ENCODE assay signal across 8 cellular contexts in the genomic region with DNA sequence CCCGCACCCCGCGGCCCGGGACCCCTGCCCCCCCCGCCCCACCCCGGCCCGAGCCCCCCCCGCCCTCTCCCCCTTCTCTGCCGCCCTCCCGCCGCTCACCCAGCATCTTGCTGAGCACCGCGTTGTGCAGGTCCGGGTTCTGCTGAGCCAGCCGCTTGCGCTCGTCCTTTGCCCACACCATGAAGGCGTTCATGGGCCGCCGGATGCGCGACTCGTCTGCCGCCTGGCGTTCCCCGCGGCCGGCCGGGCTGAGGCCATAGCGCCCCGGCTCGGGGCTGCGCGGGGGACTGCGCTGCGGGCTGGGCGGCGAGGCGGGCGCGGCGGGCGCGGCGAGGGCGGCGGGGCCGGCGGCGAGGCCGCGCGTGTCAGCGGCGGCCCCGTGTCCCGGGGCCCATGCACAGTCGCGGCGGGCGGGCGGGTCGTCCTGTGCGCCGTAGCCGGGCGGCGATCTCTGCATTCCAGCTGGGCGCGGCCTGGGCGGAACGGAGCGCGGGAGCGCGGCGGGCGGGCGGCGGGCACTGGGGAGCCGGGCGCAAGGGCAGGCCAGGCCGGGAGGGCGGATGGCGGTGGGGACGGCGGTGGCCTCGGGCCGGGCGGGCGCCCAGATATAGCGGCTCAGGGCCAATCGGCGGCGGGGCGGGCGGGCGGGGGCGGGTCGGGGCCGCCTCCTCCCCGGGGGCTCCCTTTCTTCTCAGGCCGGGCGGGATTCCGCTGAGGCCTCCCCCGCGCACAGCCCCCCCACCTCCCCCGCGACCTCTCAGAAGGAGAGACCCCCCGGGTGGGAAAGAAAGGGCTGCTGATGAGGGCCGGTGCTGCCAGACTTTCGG. TPM values are rescaled to one million over a fixed set of nuclear protein-coding genes. Genes with fewer than 3 reads are reported as not detected.
A peak's percentile ranks its signal among the peaks of the same experiment; 100 is the strongest.
DNase-seq lines count a peak whose midpoint lies in the region; ATAC-seq and TF ChIP-seq lines count a peak whose summit lies in the region.

Gene SOX18 (minus strand): TSS at position 580 of the 827 bp plus-strand sequence. CDS start 123 bp downstream, at position 457.

- peaks cover 29% of the 10 kb centered on the region for H3K27me3 ChIP-seq in CD8-positive, alpha-beta memory T cell (ENCODE audit: insufficient read depth, low read length, poor library complexity, severe bottlenecking)
- peaks cover 7% of the 10 kb centered on the region for H3K27me3 ChIP-seq in lung (ENCODE audit: control insufficient read depth, insufficient read depth)

- no peaks in the 10 kb centered on the region for H3K36me3 ChIP-seq in CD8-positive, alpha-beta memory T cell (ENCODE audit: insufficient read depth, low read length)
- peaks cover 0 to 8% of the 10 kb centered on the region in 2 donors for H3K36me3 ChIP-seq in lung (ENCODE audit: control insufficient read depth in 2 of 2, insufficient read depth in 2 of 2, low read length in 2 of 2)

- BruUV-seq in MCF 10A (replicated peaks; lab: Mats Ljungman, UMichigan) = no TSS peak

- no peak for DNase-seq in CD8-positive, alpha-beta memory T cell
- DNase-seq in M059J (ENCODE audit: low read depth) (peak; percentile 57), MCF 10A (ENCODE audit: unreplicated experiment) (no peak), lung (ENCODE audit: low spot score) (no peak), MV-4-11 (lab: John Stamatoyannopoulos, UW) (no peak), SIG-M5 treated with dmso at 0.1 percent for 504 hours (lab: John Stamatoyannopoulos, UW; ENCODE audit: unreplicated experiment) (no peak)

- intact Hi-C loops in MCF 10A (cut with micrococcal nuclease) = no loop called here

- H3K4me3 Mint-ChIP-seq in CD8-positive, alpha-beta memory T cell = peak within 1 kb of the TSS in 4 of 7 donors; percentile 20 to 78 (median 57)
- peak within 1 kb of the TSS; percentile 10 for H3K4me3 Mint-ChIP-seq in MCF 10A (ENCODE audit: unreplicated experiment)

- TF ChIP-seq POLR2A in GM18505 (IDR thresholded peaks at IDR 0.05; ENCODE audit: borderline replicate concordance, extremely low read depth, insufficient read depth, insufficient read length) = no peak

- no peaks in the 10 kb centered on the region for H3K36me3 Mint-ChIP-seq in CD8-positive, alpha-beta memory T cell
- H3K36me3 Mint-ChIP-seq in MCF 10A (ENCODE audit: insufficient read depth, unreplicated experiment) = no peaks in the 10 kb centered on the region

- H3K9me3 Mint-ChIP-seq in CD8-positive, alpha-beta memory T cell = no peaks in the 10 kb centered on the region
- H3K9me3 Mint-ChIP-seq in MCF 10A (ENCODE audit: unreplicated experiment) = no peaks in the 10 kb centered on the region

- peaks cover 6% of the 10 kb centered on the region for H3K4me1 ChIP-seq in CD8-positive, alpha-beta memory T cell (ENCODE audit: insufficient read depth, low read length)
- peaks cover 0 to 10% of the 10 kb centered on the region in 2 donors for H3K4me1 ChIP-seq in lung (ENCODE audit: control insufficient read depth in 2 of 2, insufficient read depth in 2 of 2, low read length in 2 of 2)

- peaks cover 38 to 52% of the 10 kb centered on the region in 2 donors for H3K27me3 Mint-ChIP-seq in CD8-positive, alpha-beta memory T cell
- no peaks in the 10 kb centered on the region for H3K27me3 Mint-ChIP-seq in MCF 10A (ENCODE audit: insufficient read depth, unreplicated experiment)

- TF ChIP-seq CTCF in MCF 10A (IDR thresholded peaks at IDR 0.05; ENCODE audit: unreplicated experiment) (no peak), lung (IDR thresholded peaks at IDR 0.05; ENCODE audit: control extremely low read depth, extremely low read depth) (no peak)

- WGBS in lung, 2 donors = 0 to 1% methylated on average over 37 to 110 of the region's 112 CpGs

- peaks cover 0 to 21% (median 6%) of the 10 kb centered on the region in 3 donors for H3K4me1 Mint-ChIP-seq in CD8-positive, alpha-beta memory T cell
- H3K4me1 Mint-ChIP-seq in MCF 10A (ENCODE audit: insufficient read depth, unreplicated experiment) = peaks cover 17% of the 10 kb centered on the region

- CTCF ChIA-PET in CD8-positive, alpha-beta memory T cell (lab: Charles Lee) = interaction anchor here (1.2 kb wide), 1 partner anchor 11 kb away, joined by 3 read pairs; no protein-coding TSS in a partner anchor
- CTCF ChIA-PET in MCF 10A (lab: Yijun Ruan, JAX) = interaction anchor here (0.9 to 13.7 kb wide), 2 partner anchors 8 to 9 kb away, joined by 4 to 284 read pairs; partner anchors contain the start of gene C20orf204

- H3K9me3 ChIP-seq in CD8-positive, alpha-beta memory T cell (ENCODE audit: low read length) = no peaks in the 10 kb centered on the region
- H3K9me3 ChIP-seq in lung (ENCODE audit: control insufficient read depth in 2 of 2, insufficient read depth in 1 of 2, low read length in 1 of 2) = peaks cover 0 to 3% of the 10 kb centered on the region in 2 donors

- H3K27ac Mint-ChIP-seq in CD8-positive, alpha-beta memory T cell = no peak within 1 kb of the TSS
- no peak within 1 kb of the TSS for H3K27ac Mint-ChIP-seq in MCF 10A (ENCODE audit: low read depth, unreplicated experiment)

- ATAC-seq in lung (ENCODE audit: insufficient read depth, low FRiP score) (no peak), GM18505 (IDR thresholded peaks at IDR 0.05; ENCODE audit: unreplicated experiment) (no peak), HG02623 (IDR thresholded peaks at IDR 0.05; ENCODE audit: unreplicated experiment) (no peak)

- H3K27ac ChIP-seq in CD8-positive, alpha-beta memory T cell (ENCODE audit: low read depth, low read length) = peak within 1 kb of the TSS; percentile 59
- peak within 1 kb of the TSS; percentile 81 to 90 for H3K27ac ChIP-seq in lung (ENCODE audit: low read depth in 1 of 2, low read length in 1 of 2)

- POLR2A ChIA-PET in CD8-positive, alpha-beta memory T cell (lab: Charles Lee) = no interaction called here
- POLR2A ChIA-PET in MCF 10A (lab: Yijun Ruan, JAX) = interaction anchor here (0.6 to 3.0 kb wide), 3 partner anchors 11 to 15 kb away, joined by 4 to 11 read pairs (median 5); partner anchors contain the start of gene TCEA2

- H3K4me3 ChIP-seq in CD8-positive, alpha-beta memory T cell (ENCODE audit: low read length) = no peak within 1 kb of the TSS
- H3K4me3 ChIP-seq in lung = peak within 1 kb of the TSS; percentile 67

RNA-seq across cellular contexts. Expression of gene SOX18, which starts in this region (rescaled TPM):
- not detected for total RNA-seq in CD8-positive, alpha-beta memory T cell
- polyA plus RNA-seq in CD8-positive, alpha-beta memory T cell = not detected
- total RNA-seq in M059J (2014; rRNA removed; shearing (Covaris generic)) = not detected in 2 replicates
- 0.16 and 0.22 TPM in 2 replicates for total RNA-seq in MCF 10A (2022)
- 10 to 100 TPM; 12.1 to 52.2 TPM for total RNA-seq in lung
- 10 to 100 TPM; 26.9 to 31.7 TPM for polyA plus RNA-seq in lung

Comparison
In these comparisons a context has a peak if more than half of its experiments do, and no peak if none do; other contexts are left out.
1. RNA of gene SOX18 (total RNA-seq): 12.1 to 52.2 TPM in lung; 0.16 to 0.22 TPM in MCF 10A, not detected in CD8-positive, alpha-beta memory T cell and not detected in M059J; every median in the first group is over 10 times any median in the second.
2. RNA of gene SOX18 (polyA plus RNA-seq): 26.9 to 31.7 TPM in lung; not detected in CD8-positive, alpha-beta memory T cell (single experiment); every median in the first group is over 10 times any median in the second.
3. Peak in DNase-seq in M059J; RNA of the gene not detected or under 1 TPM.